In genomic region chr11:65477271-65478029, GRCh38 we compare ENCODE assay signal across 8 cellular contexts. TPM values are rescaled to one million over a fixed set of nuclear protein-coding genes. Genes with fewer than 3 reads are reported as not detected.
DNase-seq lines count a peak whose midpoint lies in the region; ATAC-seq lines count a peak whose summit lies in the region.

No MANE protein-coding gene starts in this region.

- peak overlapping the region; percentile 72 for H3K18ac ChIP-seq in mesendoderm (ENCODE audit: low read length)

- no peaks in the 10 kb centered on the region for H3K27me3 Mint-ChIP-seq in CD8-positive, alpha-beta memory T cell

- no peaks in the 10 kb centered on the region for H3K9me3 ChIP-seq in CD8-positive, alpha-beta memory T cell (ENCODE audit: low read length)
- no peaks in the 10 kb centered on the region for H3K9me3 ChIP-seq in effector memory CD4-positive, alpha-beta T cell (ENCODE audit: control insufficient read depth, low read length)

- H3K36me3 ChIP-seq in CD8-positive, alpha-beta memory T cell (ENCODE audit: insufficient read depth, low read length): no peaks in the 10 kb centered on the region
- H3K36me3 ChIP-seq in effector memory CD4-positive, alpha-beta T cell (ENCODE audit: control insufficient read depth, insufficient read depth, low read length): no peaks in the 10 kb centered on the region
- no peaks in the 10 kb centered on the region for H3K36me3 ChIP-seq in mesendoderm (ENCODE audit: control insufficient read depth, insufficient read depth, low read length)

- ATAC-seq in GM19467 (IDR thresholded peaks at IDR 0.05; ENCODE audit: unreplicated experiment): peak; percentile 86

- H2BK5ac ChIP-seq in mesendoderm (ENCODE audit: low read length): peak overlapping the region; percentile 93

- H2BK15ac ChIP-seq in mesendoderm (replicated peaks; ENCODE audit: low read depth): no peak overlapping the region

- no peaks in the 10 kb centered on the region for H3K27me3 ChIP-seq in CD8-positive, alpha-beta memory T cell (ENCODE audit: insufficient read depth, low read length, poor library complexity, severe bottlenecking)
- no peaks in the 10 kb centered on the region for H3K27me3 ChIP-seq in effector memory CD4-positive, alpha-beta T cell (replicated peaks; ENCODE audit: control insufficient read depth, insufficient read depth, low read length, poor library complexity, severe bottlenecking)
- H3K27me3 ChIP-seq in mesendoderm (ENCODE audit: insufficient read depth, low read length, poor library complexity): no peaks in the 10 kb centered on the region

- H3K4me3 Mint-ChIP-seq in CD8-positive, alpha-beta memory T cell: peak overlapping the region; percentile 90 to 100 (median 97)

- CTCF ChIA-PET in CD8-positive, alpha-beta memory T cell (lab: Charles Lee): interaction anchor here (0.7 to 11.5 kb wide), 14 partner anchors 9 to 96 kb away, joined by 3 to 132 read pairs (median 5); partner anchors contain the start of genes MALAT1 and NEAT1

- H3K36me3 Mint-ChIP-seq in CD8-positive, alpha-beta memory T cell: peaks cover 0 to 6% (median 0%) of the 10 kb centered on the region in 3 donors

- POLR2A ChIA-PET in CD8-positive, alpha-beta memory T cell (lab: Charles Lee): interaction anchor here (0.7 to 7.1 kb wide), 14 partner anchors 9 to 110 kb away, joined by 3 to 171 read pairs (median 8); partner anchors contain the start of genes MALAT1 and NEAT1

- H3K4me1 Mint-ChIP-seq in CD8-positive, alpha-beta memory T cell: peaks cover 12 to 27% (median 13%) of the 10 kb centered on the region in 3 donors

- WGBS in mesendoderm (ENCODE audit: extremely low coverage, insufficient coverage, low lambda C conversion rate): no CpG with 5 or more reads among the region's 53 CpGs

- H3K79me1 ChIP-seq in mesendoderm (ENCODE audit: low read length): peaks cover 3% of the 10 kb centered on the region

- H3K79me2 ChIP-seq in mesendoderm (ENCODE audit: control insufficient read depth, insufficient read depth, low read length): peaks cover 6% of the 10 kb centered on the region

- peak overlapping the region; percentile 97 for H3K4me2 ChIP-seq in mesendoderm (ENCODE audit: low read length)

- no peak overlapping the region for H2AK5ac ChIP-seq in mesendoderm (ENCODE audit: low read length)

- DNase-seq in CD8-positive, alpha-beta memory T cell: peak; percentile 82 to 94 (median 86)
- DNase-seq in HT1080 (ENCODE audit: low read depth): peak; percentile 96
- DNase-seq in NOMO-1 (lab: John Stamatoyannopoulos, UW; ENCODE audit: unreplicated experiment in 2 of 2): peak; percentile 88 to 95
- peak; percentile 82 for DNase-seq in activated CD8-positive, alpha-beta memory T cell treated with anti-CD3 and anti-CD28 coated beads for 4 hours (ENCODE audit: low read depth in 2 of 2)
- DNase-seq in effector memory CD4-positive, alpha-beta T cell: peak; percentile 84 to 87 (median 85)
- peak; percentile 97 for DNase-seq in mesendoderm
- peak; percentile 75 for DNase-seq in stimulated activated CD8-positive, alpha-beta memory T cell treated with anti-CD3 and anti-CD28 coated beads, Interleukin-15, amount 100 ng/mL, for 1 hour (ENCODE audit: low read depth)

- H3K4ac ChIP-seq in mesendoderm (ENCODE audit: low read depth, low read length): peak overlapping the region; percentile 90

- H3K56ac ChIP-seq in mesendoderm (ENCODE audit: low read length): peak overlapping the region; percentile 99

- H3K9me3 Mint-ChIP-seq in CD8-positive, alpha-beta memory T cell: no peaks in the 10 kb centered on the region

- H3K4me1 ChIP-seq in CD8-positive, alpha-beta memory T cell (ENCODE audit: insufficient read depth, low read length): peaks cover 11% of the 10 kb centered on the region
- peaks cover 9% of the 10 kb centered on the region for H3K4me1 ChIP-seq in effector memory CD4-positive, alpha-beta T cell (ENCODE audit: control insufficient read depth, insufficient read depth, low read length, poor library complexity, severe bottlenecking)
- H3K4me1 ChIP-seq in mesendoderm (ENCODE audit: control insufficient read depth, low read depth, low read length): peaks cover 10% of the 10 kb centered on the region

- peak overlapping the region; percentile 86 for H3K4me3 ChIP-seq in CD8-positive, alpha-beta memory T cell (ENCODE audit: low read length)
- H3K4me3 ChIP-seq in effector memory CD4-positive, alpha-beta T cell (ENCODE audit: insufficient read depth, low read depth, low read length, poor library complexity, severe bottlenecking): peak overlapping the region; percentile 81
- peak overlapping the region; percentile 62 for H3K4me3 ChIP-seq in mesendoderm (ENCODE audit: low read length)

- peak overlapping the region; percentile 98 for H3K27ac ChIP-seq in CD8-positive, alpha-beta memory T cell (ENCODE audit: low read depth, low read length)
- peak overlapping the region; percentile 96 for H3K27ac ChIP-seq in effector memory CD4-positive, alpha-beta T cell (ENCODE audit: insufficient read depth, low read length, poor library complexity, severe bottlenecking)
- H3K27ac ChIP-seq in mesendoderm (ENCODE audit: low read depth, low read length): peak overlapping the region; percentile 84

- peak overlapping the region; percentile 54 for H2BK120ac ChIP-seq in mesendoderm (ENCODE audit: low read depth, low read length)

- peak overlapping the region; percentile 98 for H3K23ac ChIP-seq in mesendoderm (ENCODE audit: low read length)

- H3K9ac ChIP-seq in mesendoderm (ENCODE audit: low read length): peak overlapping the region; percentile 99

- peak overlapping the region; percentile 96 to 100 (median 100) for H3K27ac Mint-ChIP-seq in CD8-positive, alpha-beta memory T cell

- no peak overlapping the region for H4K8ac ChIP-seq in mesendoderm (ENCODE audit: low read depth, low read length)

- peak overlapping the region; percentile 76 for H4K5ac ChIP-seq in mesendoderm (ENCODE audit: low read length)

RNA-seq across cellular contexts. Expression of gene MALAT1, which starts 21.4 kb away (rescaled TPM):
- 1,000 to 10,000 TPM; 4,639 to 4,912 TPM for total RNA-seq in CD8-positive, alpha-beta memory T cell
- 2,529 TPM for polyA plus RNA-seq in CD8-positive, alpha-beta memory T cell
- 433 and 571 TPM in 2 replicates for total RNA-seq in HT1080 (2014; rRNA removed; shearing (Covaris generic))
- polyA plus RNA-seq in HT1080 (2015; cell fraction: cytosol; rRNA removed): 14.7 and 23.6 TPM in 2 replicates
- polyA plus RNA-seq in HT1080 (2015; cell fraction: nucleus; rRNA removed): 703 and 1,083 TPM in 2 replicates
- 112 TPM for polyA plus RNA-seq in mesendoderm (2013, experiment 1 of 2)
- 116 TPM for polyA plus RNA-seq in mesendoderm (2013, experiment 2 of 2)

RNA-seq across cellular contexts. Expression of gene SCYL1, which starts 47.4 kb away (rescaled TPM):
- 10 to 100 TPM; 85.1 to 88.5 TPM for total RNA-seq in CD8-positive, alpha-beta memory T cell
- 42.1 TPM for polyA plus RNA-seq in CD8-positive, alpha-beta memory T cell
- total RNA-seq in HT1080 (2014; rRNA removed; shearing (Covaris generic)): 66.6 and 67.0 TPM in 2 replicates
- polyA plus RNA-seq in HT1080 (2015; cell fraction: cytosol; rRNA removed): 50.5 and 57.6 TPM in 2 replicates
- polyA plus RNA-seq in HT1080 (2015; cell fraction: nucleus; rRNA removed): 50.7 and 62.7 TPM in 2 replicates
- polyA plus RNA-seq in mesendoderm (2013, experiment 1 of 2): 50.0 TPM
- 51.8 TPM for polyA plus RNA-seq in mesendoderm (2013, experiment 2 of 2)

RNA-seq across cellular contexts. Expression of gene NEAT1, which starts 54.9 kb away (rescaled TPM):
- total RNA-seq in CD8-positive, alpha-beta memory T cell: 100 to 1,000 TPM; 196 to 204 TPM
- polyA plus RNA-seq in CD8-positive, alpha-beta memory T cell: 2.7 TPM
- total RNA-seq in HT1080 (2014; rRNA removed; shearing (Covaris generic)): 7.9 and 12.9 TPM in 2 replicates
- polyA plus RNA-seq in HT1080 (2015; cell fraction: cytosol; rRNA removed): 77.8 and 83.7 TPM in 2 replicates
- 1,405 and 1,942 TPM in 2 replicates for polyA plus RNA-seq in HT1080 (2015; cell fraction: nucleus; rRNA removed)
- 3.7 TPM for polyA plus RNA-seq in mesendoderm (2013, experiment 1 of 2)
- 4.5 TPM for polyA plus RNA-seq in mesendoderm (2013, experiment 2 of 2)

Comparison
In these comparisons a context has a peak if more than half of its experiments do, and no peak if none do; other contexts are left out.
1. Peak in every context shown above with its lines: DNase-seq, ATAC-seq, H3K4me3 ChIP-seq and H3K27ac ChIP-seq.
2. RNA of gene NEAT1, which starts 54.9 kb away (total RNA-seq): 196 to 204 TPM in CD8-positive, alpha-beta memory T cell; 7.9 to 12.9 TPM in HT1080; every median in the first group is over 10 times any median in the second.